ENCODE assay signal across 1 cellular context in genomic region chr9:108687360-108687981, GRCh38.
A peak's percentile ranks its signal among the peaks of the same experiment; 100 is the strongest.
TF ChIP-seq lines count a peak whose summit lies in the region.

No MANE protein-coding gene starts in this region.

TF ChIP-seq in GM12878, 131 proteins besides CTCF, POLR2A, EP300 and RAD21 (continued from another document):
- TF ChIP-seq PKNOX1 (IDR thresholded peaks at IDR 0.05) (0 out of 2 replicates have a peak, but pooled peaks have one; percentile 20), PAX5 (IDR thresholded peaks at IDR 0.05; ENCODE audit: borderline replicate concordance, low read depth, low read length) (no peak), FOXM1 (IDR thresholded peaks at IDR 0.05; ENCODE audit: low read depth, low read length) (no peak), ZNF24 (IDR thresholded peaks at IDR 0.05) (no peak)
